In the genomic region with DNA sequence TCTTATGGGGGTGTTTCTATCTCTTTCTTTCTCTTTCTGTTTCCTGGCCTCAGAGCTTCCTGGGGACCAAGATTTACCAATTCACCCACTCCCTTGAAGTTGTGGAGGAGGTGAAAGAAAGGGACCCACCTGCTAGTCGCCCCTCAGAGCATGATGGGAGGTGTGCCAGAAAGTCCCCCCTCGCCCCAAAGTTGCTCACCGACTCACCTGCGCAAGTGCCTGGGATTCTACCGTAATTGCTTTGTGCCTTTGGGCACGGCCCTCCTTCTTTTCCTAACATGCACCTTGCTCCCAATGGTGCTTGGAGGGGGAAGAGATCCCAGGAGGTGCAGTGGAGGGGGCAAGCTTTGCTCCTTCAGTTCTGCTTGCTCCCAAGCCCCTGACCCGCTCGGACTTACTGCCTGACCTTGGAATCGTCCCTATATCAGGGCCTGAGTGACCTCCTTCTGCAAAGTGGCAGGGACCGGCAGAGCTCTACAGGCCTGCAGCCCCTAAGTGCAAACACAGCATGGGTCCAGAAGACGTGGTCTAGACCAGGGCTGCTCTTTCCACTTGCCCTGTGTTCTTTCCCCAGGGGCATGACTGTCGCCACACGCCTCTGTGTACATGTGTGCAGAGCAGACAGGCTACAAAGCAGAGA, we compare ENCODE assay signal across 18 cellular contexts. TPM values are rescaled to one million over a fixed set of nuclear protein-coding genes. Genes with fewer than 3 reads are reported as not detected.
DNase-seq lines count a peak whose midpoint lies in the region; ATAC-seq, FAIRE-seq and TF ChIP-seq lines count a peak whose summit lies in the region.
"Had no signal": no experiment of that assay in that cellular context is flagged by ENCODE, and none has a peak within 500 bp of the region (broad histone marks: within the 10 kb centered on the region; RNA-seq: fewer than 3 reads in every experiment).

No MANE protein-coding gene starts in this region.

- TF ChIP-seq CTCF in kidney (IDR thresholded peaks at IDR 0.05; ENCODE audit: borderline replicate concordance, extremely low read depth, insufficient read depth) (no peak), spleen (IDR thresholded peaks at IDR 0.05 in 8 of 11, conservative IDR thresholded peaks at IDR 0.05 in 3 of 11) (no peak)

- no peaks in the 10 kb centered on the region for H3K27me3 Mint-ChIP-seq in activated CD4-positive, alpha-beta memory T cell treated with anti-CD3 and anti-CD28 coated beads for 36 hours
- H3K27me3 Mint-ChIP-seq: dendritic cell treated with granulocyte-macrophage colony-stimulating factor and Interleukin-4, amounts not matched to agents 40 ng/mL and 50 ng/mL, for 4 days had no signal

- FAIRE-seq in kidney (lab: Jason Lieb, UNC) = no peak

- intact Hi-C loops in activated CD4-positive, alpha-beta memory T cell treated with anti-CD3 and anti-CD28 coated beads for 36 hours (cut with micrococcal nuclease) = no loop called here
- intact Hi-C loops in kidney (cut with DNase I) (no loop called here), spleen (cut with DNase I; ENCODE audit: low total_unique reads) (no loop called here)

- DNase-seq in activated CD4-positive, CD25-positive, alpha-beta regulatory T cell treated with anti-CD3 and anti-CD28 coated beads, Interleukin-2, amount 50 U/mL, for 72 hours = peak; percentile 4
- DNase-seq in activated CD4-positive, alpha-beta memory T cell treated with anti-CD3 and anti-CD28 coated beads for 36 hours = peak; percentile 4
- DNase-seq in kidney (peak; percentile 35), spleen (peak; percentile 71), NCI-H2196 treated with DMSO at 0.1 percent for 48 hours (lab: John Stamatoyannopoulos, UW; ENCODE audit: unreplicated experiment) (no peak)
- no peak for DNase-seq in effector CD8-positive, alpha-beta T cell (lab: John Stamatoyannopoulos, UW)
- DNase-seq: GOT3, KG1, NCI-H1694 treated with DMSO at 0.1 percent for 48 hours, NCI-H69, T-helper 2 cell had no signal

- no peaks in the 10 kb centered on the region for H3K36me3 Mint-ChIP-seq in activated CD4-positive, alpha-beta memory T cell treated with anti-CD3 and anti-CD28 coated beads for 36 hours
- H3K36me3 Mint-ChIP-seq: CD8-positive, alpha-beta T cell had no signal

- H3K4me3 ChIP-seq in kidney (ENCODE audit: low read length in 2 of 2) = no peak overlapping the region
- no peak overlapping the region for H3K4me3 ChIP-seq in spleen
- H3K4me3 ChIP-seq: Peyer's patch had no signal

- no peak overlapping the region for H3K27ac ChIP-seq in kidney (ENCODE audit: low read depth in 2 of 2, low read length in 2 of 2)
- H3K27ac ChIP-seq in spleen = no peak overlapping the region
- H3K27ac ChIP-seq: Peyer's patch had no signal

- H3K9me3 Mint-ChIP-seq in activated CD4-positive, alpha-beta memory T cell treated with anti-CD3 and anti-CD28 coated beads for 36 hours = peaks cover 14% of the 10 kb centered on the region
- H3K9me3 Mint-ChIP-seq: dendritic cell treated with granulocyte-macrophage colony-stimulating factor and Interleukin-4, amounts not matched to agents 40 ng/mL and 50 ng/mL, for 4 days had no signal

- POLR2A ChIA-PET in activated CD4-positive, alpha-beta memory T cell treated with anti-CD3 and anti-CD28 coated beads for 36 hours (lab: Charles Lee) = no interaction called here

- no peak overlapping the region for H3K27ac Mint-ChIP-seq in activated CD4-positive, alpha-beta memory T cell treated with anti-CD3 and anti-CD28 coated beads for 36 hours
- H3K27ac Mint-ChIP-seq: CD8-positive, alpha-beta T cell; dendritic cell treated with granulocyte-macrophage colony-stimulating factor and Interleukin-4, amounts not matched to agents 40 ng/mL and 50 ng/mL, for 4 days had no signal

- no peak for ATAC-seq in activated CD4-positive, CD25-positive, alpha-beta regulatory T cell treated with anti-CD3 and anti-CD28 coated beads, Interleukin-2, amount 50 U/mL, for 24 hours
- ATAC-seq in HG02884 (IDR thresholded peaks at IDR 0.05; ENCODE audit: unreplicated experiment) = no peak
- ATAC-seq: CD8-positive, alpha-beta T cell had no signal

- CTCF ChIA-PET in activated CD4-positive, alpha-beta memory T cell treated with anti-CD3 and anti-CD28 coated beads for 36 hours (lab: Charles Lee) = interaction anchor here (1.2 to 1.5 kb wide), 2 partner anchors 15 to 61 kb away, joined by 4 to 6 read pairs; no protein-coding TSS in a partner anchor

- peaks cover 0 to 9% of the 10 kb centered on the region in 2 donors for H3K9me3 ChIP-seq in kidney (ENCODE audit: control insufficient read depth in 1 of 2, low read length in 2 of 2)
- H3K9me3 ChIP-seq in spleen = peaks cover 0 to 17% (median 8%) of the 10 kb centered on the region in 8 donors
- H3K9me3 ChIP-seq: Peyer's patch had no signal

- H3K36me3 ChIP-seq in kidney (ENCODE audit: control insufficient read depth in 1 of 2, insufficient read depth in 2 of 2, low read length in 2 of 2) (peaks cover 17 to 42% of the 10 kb centered on the region in 2 donors), spleen (no peaks in the 10 kb centered on the region)

- TF ChIP-seq POLR2A in spleen (IDR thresholded peaks at IDR 0.05) = no peak

- WGBS in spleen, 5 donors = 87 to 93% (median 93%) methylated on average over 12 to 13 of the region's 13 CpGs

- no peaks in the 10 kb centered on the region for H3K27me3 ChIP-seq in spleen (replicated peaks in 1 of 7)
- H3K27me3 ChIP-seq: Peyer's patch had no signal

- H3K4me1 Mint-ChIP-seq in activated CD4-positive, alpha-beta memory T cell treated with anti-CD3 and anti-CD28 coated beads for 36 hours (ENCODE audit: low read depth) = no peaks in the 10 kb centered on the region

- H3K9ac ChIP-seq in kidney (ENCODE audit: low read length in 2 of 2) = no peak overlapping the region

- H3K4me3 Mint-ChIP-seq in activated CD4-positive, alpha-beta memory T cell treated with anti-CD3 and anti-CD28 coated beads for 36 hours = no peak overlapping the region
- H3K4me3 Mint-ChIP-seq: CD8-positive, alpha-beta T cell; dendritic cell treated with granulocyte-macrophage colony-stimulating factor and Interleukin-4, amounts not matched to agents 40 ng/mL and 50 ng/mL, for 4 days had no signal

- H3K4me1 ChIP-seq in kidney (ENCODE audit: control insufficient read depth in 1 of 2, insufficient read depth in 1 of 2, low read depth in 1 of 2, low read length in 2 of 2) (peaks cover 0 to 9% of the 10 kb centered on the region in 2 donors), spleen (peaks cover 0 to 7% (median 0%) of the 10 kb centered on the region in 6 donors)

RNA-seq across cellular contexts. Expression of a gene that starts 12.2 kb away (rescaled TPM):
- total RNA-seq in activated CD4-positive, alpha-beta memory T cell treated with anti-CD3 and anti-CD28 coated beads for 36 hours = under 1 TPM; 0.36 to 0.62 TPM
- 291 TPM for total RNA-seq in kidney
- 617 TPM for polyA plus RNA-seq in kidney (ENCODE audit: insufficient read depth, low read depth, low replicate concordance)
- 10 to 100 TPM; 17.1 to 32.7 (median 23.2) TPM for total RNA-seq in spleen
- 10 to 100 TPM in 2 of 3 donors, 1 to 10 TPM in 1; 4.4 to 34.3 (median 16.2) TPM for polyA plus RNA-seq in spleen
- total RNA-seq: G401 had no signal

RNA-seq across cellular contexts. Expression of a gene that starts 39.9 kb away (rescaled TPM):
- total RNA-seq in activated CD4-positive, alpha-beta memory T cell treated with anti-CD3 and anti-CD28 coated beads for 36 hours = not detected
- not detected for total RNA-seq in kidney
- 0.75 TPM for polyA plus RNA-seq in kidney (ENCODE audit: insufficient read depth, low read depth, low replicate concordance)
- total RNA-seq in spleen = not detected
- polyA plus RNA-seq in spleen = not detected
- total RNA-seq: CD8-positive, alpha-beta T cell; G401; Peyer's patch; renal cortical epithelial cell had no signal

Comparison
In these comparisons a context has a peak if more than half of its experiments do, and no peak if none do; other contexts are left out.
1. DNase-seq: peak in activated CD4-positive, CD25-positive, alpha-beta regulatory T cell treated with anti-CD3 and anti-CD28 coated beads, Interleukin-2, amount 50 U/mL, for 72 hours (single experiment), activated CD4-positive, alpha-beta memory T cell treated with anti-CD3 and anti-CD28 coated beads for 36 hours (single experiment), kidney (single experiment) and spleen (single experiment); none in effector CD8-positive, alpha-beta T cell (single experiment) and NCI-H2196 treated with DMSO at 0.1 percent for 48 hours (single experiment).
2. RNA of a gene that starts 12.2 kb away (total RNA-seq): 291 TPM in kidney (single experiment) and 17.1 to 32.7 TPM in spleen; 0.36 to 0.62 TPM in activated CD4-positive, alpha-beta memory T cell treated with anti-CD3 and anti-CD28 coated beads for 36 hours; every median in the first group is over 10 times any median in the second.